ENCODE assay signal across 1 cellular context in the genomic region with DNA sequence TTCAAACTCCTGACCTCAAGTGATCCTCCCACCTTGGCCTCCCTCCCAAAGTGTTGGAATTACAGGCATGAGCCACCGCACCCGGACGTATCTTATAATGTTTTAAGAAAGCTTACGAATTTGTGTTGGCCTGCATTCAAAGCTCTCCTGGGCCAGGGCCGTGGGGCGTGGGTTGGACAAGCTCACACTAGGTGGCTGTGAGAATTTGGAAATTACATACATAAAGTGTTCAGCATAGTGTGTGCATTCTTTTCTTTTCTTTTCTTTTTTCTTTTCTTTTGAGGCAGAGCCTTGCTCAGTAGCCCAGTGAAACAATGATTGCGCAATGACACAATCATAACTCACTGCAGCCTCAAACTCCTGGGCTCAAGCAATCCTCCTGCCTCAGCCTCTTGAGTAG.
TF ChIP-seq lines count a peak whose summit lies in the region.

No MANE protein-coding gene starts in this region.

TF ChIP-seq in endothelial cell of umbilical vein, 7 proteins besides CTCF, POLR2A, EP300 and RAD21:
- TF ChIP-seq POLR2AphosphoS5 (IDR thresholded peaks at IDR 0.05; ENCODE audit: insufficient read depth, low read depth, low read length) (no peak), MYC (IDR thresholded peaks at IDR 0.05; ENCODE audit: low read depth, low read length) (no peak), JUN (IDR thresholded peaks at IDR 0.05; ENCODE audit: borderline replicate concordance, insufficient read depth, insufficient read length, low read depth) (no peak), EZH2 (IDR thresholded peaks at IDR 0.05; ENCODE audit: borderline replicate concordance, low read depth, low read length, severe bottlenecking) (no peak), FOS (IDR thresholded peaks at IDR 0.05; ENCODE audit: borderline replicate concordance, insufficient read depth, low read length) (no peak), GATA2 (IDR thresholded peaks at IDR 0.05; ENCODE audit: insufficient read depth, insufficient read length, low read depth, low read length) (no peak)
- TF ChIP-seq, protein P1, sequence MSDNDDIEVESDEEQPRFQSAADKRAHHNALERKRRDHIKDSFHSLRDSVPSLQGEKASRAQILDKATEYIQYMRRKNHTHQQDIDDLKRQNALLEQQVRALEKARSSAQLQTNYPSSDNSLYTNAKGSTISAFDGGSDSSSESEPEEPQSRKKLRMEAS (IDR thresholded peaks at IDR 0.05; ENCODE audit: insufficient read depth, insufficient read length) = no peak
